8 cellular contexts compared by ENCODE assay signal in genomic region chr6:107116328-107116892, GRCh38. TPM values are rescaled to one million over a fixed set of nuclear protein-coding genes. Genes with fewer than 3 reads are reported as not detected.
DNase-seq lines count a peak whose midpoint lies in the region; ATAC-seq and TF ChIP-seq lines count a peak whose summit lies in the region.

No MANE protein-coding gene starts in this region.

- H3K4me3 Mint-ChIP-seq in progenitor cell of endocrine pancreas (ENCODE audit: low read depth): peak overlapping the region; percentile 88

- TF ChIP-seq CTCF in progenitor cell of endocrine pancreas (IDR thresholded peaks at IDR 0.05; ENCODE audit: unreplicated experiment): peak; percentile 34

- no peaks in the 10 kb centered on the region for H3K36me3 Mint-ChIP-seq in progenitor cell of endocrine pancreas (ENCODE audit: insufficient read depth)

- DNase-seq in AG20443 (ENCODE audit: low spot score) (peak; percentile 25), NCI-H510A (lab: John Stamatoyannopoulos, UW) (peak; percentile 34), left cardiac atrium (peak; percentile 26), progenitor cell of endocrine pancreas (ENCODE audit: low spot score, unreplicated experiment) (no peak)
- peak; percentile 32 to 34 for DNase-seq in activated T-cell treated with anti-CD3 and anti-CD28 coated beads, Interleukin-2, amount 50 U/mL, for 48 hours
- no peak for DNase-seq in activated effector memory CD4-positive, alpha-beta T cell treated with Interleukin-2 at 50 U/mL for 16 hours

- intact Hi-C loops in left cardiac atrium (cut with DNase I): no loop called here

- H3K4me1 Mint-ChIP-seq in progenitor cell of endocrine pancreas (ENCODE audit: low read depth): peaks cover 16% of the 10 kb centered on the region

- no peaks in the 10 kb centered on the region for H3K9me3 Mint-ChIP-seq in progenitor cell of endocrine pancreas (ENCODE audit: low read depth)

- peak overlapping the region; percentile 98 for H3K27ac Mint-ChIP-seq in progenitor cell of endocrine pancreas

- peak; percentile 30 for ATAC-seq in GM21786 (IDR thresholded peaks at IDR 0.05; ENCODE audit: unreplicated experiment)
- peak in 1 of 2 donors; percentile 24 for ATAC-seq in left cardiac atrium
- ATAC-seq in HG03108 (IDR thresholded peaks at IDR 0.05; ENCODE audit: unreplicated experiment): no peak

- no peaks in the 10 kb centered on the region for H3K27me3 Mint-ChIP-seq in progenitor cell of endocrine pancreas

RNA-seq across cellular contexts. Expression of gene BEND3, which starts 1.1 kb away (rescaled TPM):
- total RNA-seq in left cardiac atrium: 1 to 10 TPM; 1.1 to 2.0 TPM
- total RNA-seq in progenitor cell of endocrine pancreas: 22.4 and 23.6 TPM in 2 replicates

Comparison
In these comparisons a context has a peak if more than half of its experiments do, and no peak if none do; other contexts are left out.
1. DNase-seq: peak in AG20443 (single experiment), NCI-H510A (single experiment), activated T-cell treated with anti-CD3 and anti-CD28 coated beads, Interleukin-2, amount 50 U/mL, for 48 hours (2 of 2) and left cardiac atrium (single experiment); none in progenitor cell of endocrine pancreas (single experiment) and activated effector memory CD4-positive, alpha-beta T cell treated with Interleukin-2 at 50 U/mL for 16 hours (single experiment).